8 cellular contexts compared by ENCODE assay signal in genomic region chr5:111550282-111551020, GRCh38. TPM values are rescaled to one million over a fixed set of nuclear protein-coding genes. Genes with fewer than 3 reads are reported as not detected.
DNase-seq lines count a peak whose midpoint lies in the region; ATAC-seq and TF ChIP-seq lines count a peak whose summit lies in the region.

No MANE protein-coding gene starts in this region.

- peak; percentile 92 for ATAC-seq in GM18505 (IDR thresholded peaks at IDR 0.05; ENCODE audit: unreplicated experiment)
- peak; percentile 88 for ATAC-seq in HG02943 (IDR thresholded peaks at IDR 0.05; ENCODE audit: low read depth, unreplicated experiment)

- no peak for TF ChIP-seq POLR2A in GM18505 (IDR thresholded peaks at IDR 0.05; ENCODE audit: borderline replicate concordance, extremely low read depth, insufficient read depth, insufficient read length)

- peak; percentile 92 for DNase-seq in A172 (ENCODE audit: low spot score)
- peak; percentile 51 for DNase-seq in NCI-H2029 treated with DMSO at 0.1 percent for 48 hours (lab: John Stamatoyannopoulos, UW)
- peak; percentile 58 for DNase-seq in UCSD-AML1 (lab: John Stamatoyannopoulos, UW; ENCODE audit: unreplicated experiment)
- peak; percentile 75 for DNase-seq in brain pericyte (ENCODE audit: low read depth, low spot score)
- peak; percentile 93 for DNase-seq in inferior parietal cortex (ENCODE audit: extremely low spot score)
- DNase-seq in stimulated activated CD4-positive, alpha-beta T cell treated with anti-CD3 and anti-CD28 coated beads, Interleukin-12 subunit alpha, Interleukin-12 subunit beta, amount 100 ng/mL, for 48 hours (ENCODE audit: low read depth in 2 of 3, low spot score in 1 of 3), result peak; percentile 43 to 90 (median 62)

RNA-seq across cellular contexts. Expression of gene STARD4, which starts 38.1 kb away (rescaled TPM):
- total RNA-seq in A172 (2014; rRNA removed; shearing (Covaris generic)), result 30.4 and 36.9 TPM in 2 replicates

Comparison
In these comparisons a context has a peak if more than half of its experiments do, and no peak if none do; other contexts are left out.
1. Peak in every context shown above with its lines: DNase-seq and ATAC-seq.